Comparison of ENCODE assay signal across 9 cellular contexts in the genomic region with DNA sequence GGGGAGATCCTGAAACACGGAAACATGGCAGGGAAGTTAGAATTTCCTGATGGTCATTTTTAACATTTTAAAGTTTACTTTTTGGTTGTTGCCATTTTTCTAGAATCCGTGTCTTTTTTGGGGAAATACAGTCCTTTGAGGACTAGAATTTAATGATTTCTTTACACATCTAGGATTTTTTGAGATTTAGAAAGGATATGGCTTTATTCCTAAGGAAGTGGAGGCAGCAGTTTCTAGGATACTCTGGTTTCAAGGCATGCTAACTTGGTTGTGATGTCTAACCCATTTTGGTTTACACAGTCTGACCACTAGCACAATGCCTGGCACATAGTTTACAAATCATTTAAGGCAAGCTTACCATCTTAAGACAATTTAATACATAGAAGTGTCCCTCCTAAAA. TPM values are rescaled to one million over a fixed set of nuclear protein-coding genes. Genes with fewer than 3 reads are reported as not detected.
DNase-seq lines count a peak whose midpoint lies in the region; ATAC-seq, FAIRE-seq and TF ChIP-seq lines count a peak whose summit lies in the region.
"Had no signal": no experiment of that assay in that cellular context is flagged by ENCODE, and none has a peak within 500 bp of the region (broad histone marks: within the 10 kb centered on the region; RNA-seq: fewer than 3 reads in every experiment).

No MANE protein-coding gene starts in this region.

- no peak for TF ChIP-seq CTCF in DND-41 (IDR thresholded peaks at IDR 0.05; ENCODE audit: borderline replicate concordance, extremely low read depth, low read length, poor library complexity, severe bottlenecking)
- no peak for TF ChIP-seq CTCF in PC-9 (conservative IDR thresholded peaks at IDR 0.05)
- no peak for TF ChIP-seq CTCF in epithelial cell of esophagus (IDR thresholded peaks at IDR 0.05; ENCODE audit: insufficient read depth, low read depth, low read length, missing control alignments)
- no peak for TF ChIP-seq CTCF in osteocyte (IDR thresholded peaks at IDR 0.05)

- H4K20me1 ChIP-seq in DND-41 (ENCODE audit: insufficient read depth, low read length) = peaks cover 60% of the 10 kb centered on the region
- peaks cover 44% of the 10 kb centered on the region for H4K20me1 ChIP-seq in PC-9 (ENCODE audit: insufficient read depth)

- POLR2A ChIA-PET in PC-9 (lab: Charles Lee; ENCODE audit: unreplicated experiment) = interaction anchor here (0.6 to 0.7 kb wide), 2 partner anchors 43 to 510 kb away, joined by 4 to 6 read pairs; no protein-coding TSS in a partner anchor

- H3K9ac ChIP-seq in DND-41 (ENCODE audit: low read depth, low read length) = peak overlapping the region; percentile 100

- H3K4me3 ChIP-seq in DND-41 (ENCODE audit: low read depth in 1 of 2, low read length in 2 of 2) (peak overlapping the region; percentile 34 to 68), PC-9 (peak overlapping the region; percentile 64), epithelial cell of esophagus (ENCODE audit: low read length) (peak overlapping the region; percentile 72)

- no peaks in the 10 kb centered on the region for H3K9me2 ChIP-seq in PC-9 (ENCODE audit: insufficient read depth)

- H3K27me3 ChIP-seq in DND-41 (ENCODE audit: insufficient read depth, low read length, poor library complexity) = no peaks in the 10 kb centered on the region
- H3K27me3 ChIP-seq in PC-9 (ENCODE audit: insufficient read depth, low read depth) = no peaks in the 10 kb centered on the region

- peaks cover 14% of the 10 kb centered on the region for H3K36me3 Mint-ChIP-seq in osteocyte (ENCODE audit: unreplicated experiment)

- H3K27ac Mint-ChIP-seq in osteocyte (ENCODE audit: unreplicated experiment) = peak overlapping the region; percentile 91

- H3K4me2 ChIP-seq in DND-41 (ENCODE audit: insufficient read depth, low read length) = peak overlapping the region; percentile 82
- peak overlapping the region; percentile 90 for H3K4me2 ChIP-seq in PC-9

- no peak for ATAC-seq in DND-41 (ENCODE audit: insufficient read depth, low read depth)
- no peak for ATAC-seq in GM19324 (IDR thresholded peaks at IDR 0.05; ENCODE audit: low FRiP score, unreplicated experiment)
- no peak for ATAC-seq in HG03159 (IDR thresholded peaks at IDR 0.05; ENCODE audit: unreplicated experiment)

- no TSS peak for BruUV-seq in PC-9 (replicated peaks; lab: Mats Ljungman, UMichigan)

- peak overlapping the region; percentile 85 for H3K4me3 Mint-ChIP-seq in osteocyte (ENCODE audit: unreplicated experiment)

- FAIRE-seq in GM12891 (lab: Jason Lieb, UNC) = no peak

- peaks cover 56% of the 10 kb centered on the region for H3K4me1 ChIP-seq in DND-41 (ENCODE audit: insufficient read depth, low read length)
- H3K4me1 ChIP-seq in PC-9 (replicated peaks; ENCODE audit: insufficient read depth) = peaks cover 49% of the 10 kb centered on the region

- CTCF ChIA-PET in PC-9 (lab: Charles Lee) = no interaction called here

- H3K4me1 Mint-ChIP-seq in osteocyte (ENCODE audit: unreplicated experiment) = peaks cover 61% of the 10 kb centered on the region

- no peak overlapping the region for H2AFZ ChIP-seq in DND-41 (ENCODE audit: low read depth, low read length)
- H2AFZ ChIP-seq in PC-9 = no peak overlapping the region

- DNase-seq in DND-41 (no peak), PC-9 (no peak), epithelial cell of esophagus (ENCODE audit: low read depth) (no peak), osteocyte (ENCODE audit: extremely low spot score, unreplicated experiment) (no peak), ureter (ENCODE audit: low spot score) (no peak), GM12891 (ENCODE audit: insufficient read length, low spot score) (no peak)
- DNase-seq: NCI-H345 had no signal

- H3K27me3 Mint-ChIP-seq in osteocyte (ENCODE audit: unreplicated experiment) = no peaks in the 10 kb centered on the region

- H3K9me3 Mint-ChIP-seq in osteocyte (ENCODE audit: unreplicated experiment) = no peaks in the 10 kb centered on the region

- peaks cover 88% of the 10 kb centered on the region for H3K79me2 ChIP-seq in DND-41 (ENCODE audit: insufficient read depth, low read length)
- peaks cover 77% of the 10 kb centered on the region for H3K79me2 ChIP-seq in PC-9 (ENCODE audit: low read depth)

- H3K36me3 ChIP-seq in DND-41 (ENCODE audit: insufficient read depth, low read length) (peaks cover 30% of the 10 kb centered on the region), PC-9 (ENCODE audit: low read depth) (peaks cover 9% of the 10 kb centered on the region)

- H3K27ac ChIP-seq in DND-41 (ENCODE audit: low read length) (peak overlapping the region; percentile 74), PC-9 (peak overlapping the region; percentile 98)

- H3F3A ChIP-seq in PC-9 (ENCODE audit: insufficient read depth, low read depth) = peaks cover 49% of the 10 kb centered on the region; the same call in 1 of the 2 replicates

- intact Hi-C loops in PC-9 (cut with micrococcal nuclease; ENCODE audit: unreplicated experiment) = no loop called here

- no peak for TF ChIP-seq POLR2A in GM12891 (IDR thresholded peaks at IDR 0.05; ENCODE audit: low read depth, low read length)

- H3K9me3 ChIP-seq in DND-41 (ENCODE audit: insufficient read depth, low read length, severe bottlenecking) (no peaks in the 10 kb centered on the region), PC-9 (ENCODE audit: insufficient read depth, low read depth) (no peaks in the 10 kb centered on the region; the same call in 1 of the 2 replicates)

TF ChIP-seq in GM12891, 5 proteins besides CTCF, POLR2A, EP300 and RAD21:
- TF ChIP-seq SPI1 (IDR thresholded peaks at IDR 0.05; ENCODE audit: low read depth, low read length) = no peak

RNA-seq across cellular contexts. Expression of gene ZBTB2, which starts 1.1 kb away (rescaled TPM):
- total RNA-seq in PC-9 (2021) (7.3 and 8.9 TPM in 2 replicates), osteocyte (12.3 and 12.6 TPM in 2 replicates), ureter (16.6 TPM)
- 11.9 TPM for polyA plus RNA-seq in GM12891 (2012; ENCODE audit: low read depth, missing spikeins)

RNA-seq across cellular contexts. Expression of gene RMND1, which starts 59.5 kb away (rescaled TPM):
- 17.6 and 19.3 TPM in 2 replicates for total RNA-seq in PC-9 (2021)
- total RNA-seq in osteocyte = 35.6 and 37.3 TPM in 2 replicates
- total RNA-seq in ureter = 23.0 TPM
- polyA plus RNA-seq in GM12891 (2012; ENCODE audit: low read depth, missing spikeins) = 16.9 TPM
